ENCODE assay signal across 9 cellular contexts in genomic region chr3:10248984-10249748, GRCh38. TPM values are rescaled to one million over a fixed set of nuclear protein-coding genes. Genes with fewer than 3 reads are reported as not detected.
A peak's percentile ranks its signal among the peaks of the same experiment; 100 is the strongest.
DNase-seq lines count a peak whose midpoint lies in the region; FAIRE-seq lines count a peak whose summit lies in the region.
"Had no signal": no experiment of that assay in that cellular context is flagged by ENCODE, and none has a peak within 500 bp of the region (broad histone marks: within the 10 kb centered on the region; RNA-seq: fewer than 3 reads in every experiment).

No MANE protein-coding gene starts in this region.

- intact Hi-C loops in cardiac septum (cut with DNase I) = loop anchor here (5.0 kb wide), 1 partner anchor 68 kb away; no protein-coding TSS in a partner anchor

- DNase-seq in NCI-H2227 (lab: John Stamatoyannopoulos, UW; ENCODE audit: unreplicated experiment) (peak; percentile 8), NCI-H2227 treated with DMSO at 0.1 percent for 48 hours (lab: John Stamatoyannopoulos, UW) (no peak), RPMI8226 (peak; percentile 35), cardiac septum (ENCODE audit: low spot score) (peak; percentile 80), retina (peak; percentile 81), mesenteric fat pad (ENCODE audit: low spot score) (no peak), RCC 7860 (ENCODE audit: low spot score) (no peak)
- peak; percentile 54 for DNase-seq in activated naive CD4-positive, alpha-beta T cell treated with anti-CD3 and anti-CD28 coated beads, Interleukin-2, amount 50 U/mL, for 16 hours

- no peak for FAIRE-seq in RCC 7860 (lab: Jason Lieb, UNC)
- FAIRE-seq: G401.6 had no signal

RNA-seq across cellular contexts. Expression of gene TATDN2, which starts 0.9 kb away (rescaled TPM):
- total RNA-seq in cardiac septum = 19.8 TPM
- total RNA-seq in mesenteric fat pad = 34.7 TPM

RNA-seq across cellular contexts. Expression of gene GHRL, which starts 43.6 kb away (rescaled TPM):
- total RNA-seq in cardiac septum = 0.48 TPM
- 2.1 TPM for total RNA-seq in mesenteric fat pad

Comparison
In these comparisons a context has a peak if more than half of its experiments do, and no peak if none do; other contexts are left out.
1. DNase-seq: peak in NCI-H2227 (single experiment), RPMI8226 (single experiment), activated naive CD4-positive, alpha-beta T cell treated with anti-CD3 and anti-CD28 coated beads, Interleukin-2, amount 50 U/mL, for 16 hours (single experiment), cardiac septum (single experiment) and retina (single experiment); none in NCI-H2227 treated with DMSO at 0.1 percent for 48 hours (single experiment), mesenteric fat pad (single experiment) and RCC 7860 (single experiment).